In genomic region chr10:9547921-9548904, GRCh38 we compare ENCODE assay signal across 25 cellular contexts.
DNase-seq lines count a peak whose midpoint lies in the region; ATAC-seq, FAIRE-seq and TF ChIP-seq lines count a peak whose summit lies in the region.
"Had no signal": no experiment of that assay in that cellular context is flagged by ENCODE, and none has a peak within 500 bp of the region (broad histone marks: within the 10 kb centered on the region; RNA-seq: fewer than 3 reads in every experiment).

No MANE protein-coding gene starts in this region.

- peak; percentile 94 for ATAC-seq in Right ventricle myocardium superior (ENCODE audit: poor library complexity)
- no peak for ATAC-seq in left cardiac atrium
- peak in 6 of 8 donors; percentile 52 to 87 (median 62) for ATAC-seq in heart right ventricle
- ATAC-seq in pancreas = no peak
- ATAC-seq in GM21619 (IDR thresholded peaks at IDR 0.05; ENCODE audit: unreplicated experiment) = no peak
- no peak for ATAC-seq in left colon
- ATAC-seq: GM23338 had no signal

- no peaks in the 10 kb centered on the region for H3K27me3 ChIP-seq in heart right ventricle
- H3K27me3 ChIP-seq in pancreas = no peaks in the 10 kb centered on the region

- H3K4me3 ChIP-seq in heart right ventricle (no peak overlapping the region), pancreas (no peak overlapping the region)
- H3K4me3 ChIP-seq: GM23338 had no signal

- WGBS in heart right ventricle, 2 donors = 19% methylated on average over 3 of the region's 3 CpGs
- WGBS in pancreas, 2 donors = 44 to 53% methylated on average over 3 of the region's 3 CpGs

- DNase-seq in Right ventricle myocardium superior = no peak
- no peak for DNase-seq in left cardiac atrium
- no peak for DNase-seq in heart right ventricle
- DNase-seq in pancreas = no peak
- DNase-seq in DMS114 treated with DMSO at 0.1 percent for 48 hours (lab: John Stamatoyannopoulos, UW; ENCODE audit: unreplicated experiment) = no peak
- DNase-seq in epidermal melanocyte (ENCODE audit: insufficient read length, low spot score) = no peak
- no peak for DNase-seq in left colon
- DNase-seq: 8988T, ACHN, Calu3, DMS153, H9, NCI-H1092, NCI-H1436, NCI-H187, NCI-H2081 treated with DMSO at 0.1 percent for 48 hours, NCI-H2171, NCI-H226, NCI-H510A, NCI-H69, RPMI8226, SHP77 treated with DMSO at 0.1 percent for 48 hours had no signal

- peak; percentile 63 for FAIRE-seq in pancreas (lab: Jason Lieb, UNC)
- FAIRE-seq: GM18507 had no signal

- H3K9me3 ChIP-seq in heart right ventricle (peaks cover 0 to 27% (median 8%) of the 10 kb centered on the region in 11 donors), pancreas (no peaks in the 10 kb centered on the region)

- H3K4me1 ChIP-seq in heart right ventricle (peaks cover 0 to 8% (median 0%) of the 10 kb centered on the region in 9 donors), pancreas (no peaks in the 10 kb centered on the region)

- peak overlapping the region in 8 of 10 donors; percentile 11 to 47 (median 30) for H3K27ac ChIP-seq in heart right ventricle
- no peak overlapping the region for H3K27ac ChIP-seq in pancreas

- intact Hi-C loops in Right ventricle myocardium superior (cut with DNase I) (no loop called here), left cardiac atrium (cut with DNase I) (no loop called here), heart right ventricle (cut with DNase I) (no loop called here), pancreas (cut with DNase I) (no loop called here), left colon (cut with DNase I, micrococcal nuclease) (no loop called here)

- TF ChIP-seq CTCF in heart right ventricle (IDR thresholded peaks at IDR 0.05) (no peak), pancreas (IDR thresholded peaks at IDR 0.05) (no peak)

- no peaks in the 10 kb centered on the region for H3K36me3 ChIP-seq in heart right ventricle
- no peaks in the 10 kb centered on the region for H3K36me3 ChIP-seq in pancreas

Comparison
In these comparisons a context has a peak if more than half of its experiments do, and no peak if none do; other contexts are left out.
1. ATAC-seq: peak in Right ventricle myocardium superior (single experiment) and heart right ventricle (6 of 8); none in left cardiac atrium (0 of 2), pancreas (0 of 4), GM21619 (single experiment) and left colon (single experiment).
2. H3K27ac ChIP-seq: peak in heart right ventricle (8 of 10); none in pancreas (0 of 4).